ENCODE assay signal across 20 cellular contexts in the genomic region with DNA sequence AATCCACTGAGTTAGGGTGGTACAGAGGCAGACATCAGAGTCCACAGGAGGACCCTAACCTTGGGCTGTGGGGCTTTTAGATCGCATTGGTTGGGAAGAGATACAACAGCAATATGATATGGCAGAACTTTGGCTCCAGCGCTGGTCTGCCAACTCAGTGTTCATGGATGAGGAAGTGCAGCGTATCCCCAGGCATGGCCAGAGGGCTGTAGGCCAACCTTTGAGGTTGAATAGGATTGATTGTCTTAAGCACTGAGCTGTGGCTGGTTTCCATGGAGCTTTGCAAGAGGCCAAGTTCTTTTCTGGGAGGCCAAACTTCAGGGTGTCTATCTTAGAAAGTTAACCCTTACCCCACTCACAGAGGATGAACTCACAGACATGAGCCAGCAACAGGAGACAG.
DNase-seq lines count a peak whose midpoint lies in the region; ATAC-seq and TF ChIP-seq lines count a peak whose summit lies in the region.
"Had no signal": no experiment of that assay in that cellular context is flagged by ENCODE, and none has a peak within 500 bp of the region (broad histone marks: within the 10 kb centered on the region; RNA-seq: fewer than 3 reads in every experiment).

No MANE protein-coding gene starts in this region.

- TF ChIP-seq EP300 in tibial nerve (IDR thresholded peaks at IDR 0.05): no peak

- H3K4me3 ChIP-seq in MG63: no peak overlapping the region
- H3K4me3 ChIP-seq in tibial nerve: no peak overlapping the region
- H3K4me3 ChIP-seq: pancreas, right lobe of liver, uterus had no signal

- DNase-seq in MG63: peak; percentile 40
- peak in 31 of 61 donors; percentile 1 to 54 (median 16) for DNase-seq in caudate nucleus (lab: John Stamatoyannopoulos, UW)
- peak; percentile 73 for DNase-seq in medulla oblongata (ENCODE audit: extremely low spot score)
- DNase-seq in renal cortical epithelial cell (ENCODE audit: low read depth): peak; percentile 67
- DNase-seq in LoVo (ENCODE audit: low spot score): no peak
- DNase-seq in tibial nerve (ENCODE audit: low spot score in 2 of 2): no peak
- DNase-seq in HCEC 1CT: no peak
- DNase-seq: activated CD8-positive, alpha-beta memory T cell treated with anti-CD3 and anti-CD28 coated beads, Interleukin-2, amount 50 U/mL, for 4 hours; activated effector memory CD4-positive, alpha-beta T cell treated with Interleukin-2 at 50 U/mL for 16 hours; DMS 273 treated with DMSO at 0.1 percent for 48 hours; H7; NCI-H2171; NCI-H526 treated with DMSO at 0.1 percent for 48 hours; right lobe of liver; RPMI8226; uterus had no signal

- H3K27me3 ChIP-seq in MG63: no peaks in the 10 kb centered on the region
- no peaks in the 10 kb centered on the region for H3K27me3 ChIP-seq in tibial nerve
- H3K27me3 ChIP-seq: pancreas, right lobe of liver, uterus had no signal

- no peaks in the 10 kb centered on the region for H3K4me1 ChIP-seq in tibial nerve
- H3K4me1 ChIP-seq: pancreas, right lobe of liver, uterus had no signal

- TF ChIP-seq CTCF in tibial nerve (IDR thresholded peaks at IDR 0.05): no peak

- TF ChIP-seq POLR2A in tibial nerve (IDR thresholded peaks at IDR 0.05): no peak

- H3K36me3 ChIP-seq in MG63 (no peaks in the 10 kb centered on the region), tibial nerve (no peaks in the 10 kb centered on the region)
- H3K36me3 ChIP-seq: pancreas, right lobe of liver, uterus had no signal

- no peaks in the 10 kb centered on the region for H3K9me3 ChIP-seq in MG63
- no peaks in the 10 kb centered on the region for H3K9me3 ChIP-seq in tibial nerve
- H3K9me3 ChIP-seq: pancreas, right lobe of liver, uterus had no signal

- ATAC-seq in GM21723 (IDR thresholded peaks at IDR 0.05; ENCODE audit: unreplicated experiment): no peak
- ATAC-seq: right lobe of liver, SK-N-SH treated with all-trans-retinoic acid at 6 μM for 48 hours had no signal

- WGBS in tibial nerve, 2 donors: 21 to 54% methylated on average over 3 of the region's 3 CpGs

- no peak overlapping the region for H3K27ac ChIP-seq in caudate nucleus (ENCODE audit: low read depth, low read length)
- H3K27ac ChIP-seq in tibial nerve: no peak overlapping the region
- H3K27ac ChIP-seq: pancreas, right lobe of liver, uterus, VCaP had no signal

Comparison
In these comparisons a context has a peak if more than half of its experiments do, and no peak if none do; other contexts are left out.
1. DNase-seq: peak in MG63 (single experiment), caudate nucleus (31 of 61), medulla oblongata (single experiment) and renal cortical epithelial cell (single experiment); none in LoVo (single experiment), tibial nerve (0 of 2) and HCEC 1CT (single experiment).